In the genomic region with DNA sequence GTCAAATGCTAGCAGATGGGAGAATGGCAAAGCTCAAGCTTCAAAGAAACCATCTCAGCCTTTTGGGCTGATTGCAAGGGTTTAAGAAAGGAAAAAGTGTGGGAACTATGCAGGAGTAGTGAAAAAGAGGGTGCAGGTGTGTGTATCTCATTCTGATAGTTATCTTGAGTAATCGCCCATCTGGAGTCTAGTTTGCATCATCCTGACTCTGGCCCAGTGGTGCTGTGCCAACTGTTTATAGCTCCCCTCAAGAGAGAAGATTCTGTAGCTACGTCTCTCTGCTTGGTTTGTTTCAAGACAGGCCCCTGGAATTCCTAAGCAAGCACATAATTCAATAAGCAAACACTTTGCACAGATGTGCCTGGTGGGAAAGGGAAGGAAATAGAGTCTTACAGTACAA, we compare ENCODE assay signal across 26 cellular contexts.
"Had no signal": no experiment of that assay in that cellular context is flagged by ENCODE, and none has a peak within 500 bp of the region (broad histone marks: within the 10 kb centered on the region; RNA-seq: fewer than 3 reads in every experiment).

No MANE protein-coding gene starts in this region.

- H3K27me3 ChIP-seq: brain microvascular endothelial cell, dorsolateral prefrontal cortex, heart left ventricle had no signal

- DNase-seq: activated CD4-positive, alpha-beta memory T cell treated with anti-CD3 and anti-CD28 coated beads, Interleukin-2, amount 10 ng/mL, durations not matched to agents 7 days and 5 days; activated CD4-positive, alpha-beta T cell treated with anti-CD3 and anti-CD28 coated beads for 1 hour; activated CD4-positive, alpha-beta T cell treated with anti-CD3 and anti-CD28 coated beads for 4 hours; activated CD4-positive, alpha-beta T cell treated with anti-CD3 and anti-CD28 coated beads, Interleukin-2, amount 10 ng/mL, durations not matched to agents 7 days and 5 days; activated CD4-positive, alpha-beta T cell treated with anti-CD3 and anti-CD28 coated beads, Interleukin-2, amount 50 U/mL, for 4 hours; activated CD4-positive, CD25-positive, alpha-beta regulatory T cell; activated CD8-positive, alpha-beta memory T cell treated with anti-CD3 and anti-CD28 coated beads, Interleukin-2, amount 50 U/mL, for 48 hours; activated gamma-delta T cell; activated naive CD4-positive, alpha-beta T cell; activated naive CD4-positive, alpha-beta T cell treated with anti-CD3 and anti-CD28 coated beads, Interleukin-2, amount 10 ng/mL, durations not matched to agents 7 days and 5 days; activated naive CD8-positive, alpha-beta T cell treated with anti-CD3 and anti-CD28 coated beads, Interleukin-2, amount 10 ng/mL, durations not matched to agents 7 days and 5 days; activated T-cell treated with anti-CD3 and anti-CD28 coated beads for 4 hours; activated T-cell treated with anti-CD3 and anti-CD28 coated beads, Interleukin-2, amount 50 U/mL, for 24 hours; activated T-cell treated with anti-CD3 and anti-CD28 coated beads, Interleukin-2, amount 50 U/mL, for 72 hours; amniotic stem cell; anterior cingulate cortex; brain microvascular endothelial cell; dorsolateral prefrontal cortex; effector memory CD4-positive, alpha-beta T cell; endodermal cell; foreskin fibroblast; heart left ventricle; hypothalamus had no signal

- H3K9me3 ChIP-seq: heart left ventricle had no signal

- ATAC-seq: activated naive CD4-positive, alpha-beta T cell treated with anti-CD3 and anti-CD28 coated beads, Interleukin-2, amount 50 U/mL, for 72 hours; activated T-cell treated with anti-CD3 and anti-CD28 coated beads, Interleukin-2, amount 50 U/mL, for 72 hours; esophagus mucosa; heart left ventricle had no signal

- H3K27ac ChIP-seq: brain microvascular endothelial cell, coronary artery, dorsolateral prefrontal cortex, heart left ventricle had no signal

- H3K4me3 ChIP-seq: coronary artery, dorsolateral prefrontal cortex, heart left ventricle had no signal

- H3K36me3 ChIP-seq: brain microvascular endothelial cell, heart left ventricle had no signal
